In the genomic region with DNA sequence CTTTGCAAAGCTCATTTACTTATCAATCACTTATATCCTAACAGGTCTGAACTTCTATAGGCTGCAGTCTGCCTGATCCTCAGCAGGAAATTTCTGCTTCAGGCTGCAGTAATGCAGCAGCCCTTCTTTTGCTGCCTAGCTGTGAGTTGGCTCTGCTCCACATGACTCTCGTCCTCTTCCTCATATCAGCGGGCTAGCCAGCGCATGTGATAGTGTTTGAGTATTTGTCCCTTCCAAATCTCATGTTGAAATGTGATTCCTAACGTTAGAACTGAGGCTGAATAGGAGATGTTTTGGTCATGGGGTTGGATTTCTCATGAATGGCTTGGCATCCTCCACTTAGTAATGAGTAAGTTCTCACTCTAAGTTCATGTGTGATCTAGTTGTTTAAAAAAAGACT, we compare ENCODE assay signal across 1 cellular context.
TF ChIP-seq lines count a peak whose summit lies in the region.

No MANE protein-coding gene starts in this region.

TF ChIP-seq in GM23338, 12 proteins besides CTCF, POLR2A, EP300 and RAD21:
- no peak for TF ChIP-seq JUNB (IDR thresholded peaks at IDR 0.05; ENCODE audit: unreplicated experiment)
- TF ChIP-seq NANOG (IDR thresholded peaks at IDR 0.05; ENCODE audit: borderline replicate concordance): no peak
- no peak for TF ChIP-seq STAT1 (IDR thresholded peaks at IDR 0.05; ENCODE audit: unreplicated experiment)
- no peak for TF ChIP-seq POLR2AphosphoS5 (IDR thresholded peaks at IDR 0.05; ENCODE audit: low read depth)
- TF ChIP-seq EZH2 (IDR thresholded peaks at IDR 0.05; ENCODE audit: low read depth, unreplicated experiment): no peak
- TF ChIP-seq CREB1 (CRISPR knock-in tag; IDR thresholded peaks at IDR 0.05; ENCODE audit: low read depth): no peak
- no peak for TF ChIP-seq ZNF331 (CRISPR knock-in tag; IDR thresholded peaks at IDR 0.05; ENCODE audit: low read depth)
- no peak for TF ChIP-seq EZH2phosphoT487 (IDR thresholded peaks at IDR 0.05; ENCODE audit: unreplicated experiment)
- TF ChIP-seq, protein P1, sequence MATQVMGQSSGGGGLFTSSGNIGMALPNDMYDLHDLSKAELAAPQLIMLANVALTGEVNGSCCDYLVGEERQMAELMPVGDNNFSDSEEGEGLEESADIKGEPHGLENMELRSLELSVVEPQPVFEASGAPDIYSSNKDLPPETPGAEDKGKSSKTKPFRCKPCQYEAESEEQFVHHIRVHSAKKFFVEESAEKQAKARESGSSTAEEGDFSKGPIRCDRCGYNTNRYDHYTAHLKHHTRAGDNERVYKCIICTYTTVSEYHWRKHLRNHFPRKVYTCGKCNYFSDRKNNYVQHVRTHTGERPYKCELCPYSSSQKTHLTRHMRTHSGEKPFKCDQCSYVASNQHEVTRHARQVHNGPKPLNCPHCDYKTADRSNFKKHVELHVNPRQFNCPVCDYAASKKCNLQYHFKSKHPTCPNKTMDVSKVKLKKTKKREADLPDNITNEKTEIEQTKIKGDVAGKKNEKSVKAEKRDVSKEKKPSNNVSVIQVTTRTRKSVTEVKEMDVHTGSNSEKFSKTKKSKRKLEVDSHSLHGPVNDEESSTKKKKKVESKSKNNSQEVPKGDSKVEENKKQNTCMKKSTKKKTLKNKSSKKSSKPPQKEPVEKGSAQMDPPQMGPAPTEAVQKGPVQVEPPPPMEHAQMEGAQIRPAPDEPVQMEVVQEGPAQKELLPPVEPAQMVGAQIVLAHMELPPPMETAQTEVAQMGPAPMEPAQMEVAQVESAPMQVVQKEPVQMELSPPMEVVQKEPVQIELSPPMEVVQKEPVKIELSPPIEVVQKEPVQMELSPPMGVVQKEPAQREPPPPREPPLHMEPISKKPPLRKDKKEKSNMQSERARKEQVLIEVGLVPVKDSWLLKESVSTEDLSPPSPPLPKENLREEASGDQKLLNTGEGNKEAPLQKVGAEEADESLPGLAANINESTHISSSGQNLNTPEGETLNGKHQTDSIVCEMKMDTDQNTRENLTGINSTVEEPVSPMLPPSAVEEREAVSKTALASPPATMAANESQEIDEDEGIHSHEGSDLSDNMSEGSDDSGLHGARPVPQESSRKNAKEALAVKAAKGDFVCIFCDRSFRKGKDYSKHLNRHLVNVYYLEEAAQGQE (IDR thresholded peaks at IDR 0.05; ENCODE audit: unreplicated experiment): no peak
- TF ChIP-seq, protein P2, sequence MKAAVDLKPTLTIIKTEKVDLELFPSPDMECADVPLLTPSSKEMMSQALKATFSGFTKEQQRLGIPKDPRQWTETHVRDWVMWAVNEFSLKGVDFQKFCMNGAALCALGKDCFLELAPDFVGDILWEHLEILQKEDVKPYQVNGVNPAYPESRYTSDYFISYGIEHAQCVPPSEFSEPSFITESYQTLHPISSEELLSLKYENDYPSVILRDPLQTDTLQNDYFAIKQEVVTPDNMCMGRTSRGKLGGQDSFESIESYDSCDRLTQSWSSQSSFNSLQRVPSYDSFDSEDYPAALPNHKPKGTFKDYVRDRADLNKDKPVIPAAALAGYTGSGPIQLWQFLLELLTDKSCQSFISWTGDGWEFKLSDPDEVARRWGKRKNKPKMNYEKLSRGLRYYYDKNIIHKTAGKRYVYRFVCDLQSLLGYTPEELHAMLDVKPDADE (IDR thresholded peaks at IDR 0.05): no peak
- TF ChIP-seq, protein P3, sequence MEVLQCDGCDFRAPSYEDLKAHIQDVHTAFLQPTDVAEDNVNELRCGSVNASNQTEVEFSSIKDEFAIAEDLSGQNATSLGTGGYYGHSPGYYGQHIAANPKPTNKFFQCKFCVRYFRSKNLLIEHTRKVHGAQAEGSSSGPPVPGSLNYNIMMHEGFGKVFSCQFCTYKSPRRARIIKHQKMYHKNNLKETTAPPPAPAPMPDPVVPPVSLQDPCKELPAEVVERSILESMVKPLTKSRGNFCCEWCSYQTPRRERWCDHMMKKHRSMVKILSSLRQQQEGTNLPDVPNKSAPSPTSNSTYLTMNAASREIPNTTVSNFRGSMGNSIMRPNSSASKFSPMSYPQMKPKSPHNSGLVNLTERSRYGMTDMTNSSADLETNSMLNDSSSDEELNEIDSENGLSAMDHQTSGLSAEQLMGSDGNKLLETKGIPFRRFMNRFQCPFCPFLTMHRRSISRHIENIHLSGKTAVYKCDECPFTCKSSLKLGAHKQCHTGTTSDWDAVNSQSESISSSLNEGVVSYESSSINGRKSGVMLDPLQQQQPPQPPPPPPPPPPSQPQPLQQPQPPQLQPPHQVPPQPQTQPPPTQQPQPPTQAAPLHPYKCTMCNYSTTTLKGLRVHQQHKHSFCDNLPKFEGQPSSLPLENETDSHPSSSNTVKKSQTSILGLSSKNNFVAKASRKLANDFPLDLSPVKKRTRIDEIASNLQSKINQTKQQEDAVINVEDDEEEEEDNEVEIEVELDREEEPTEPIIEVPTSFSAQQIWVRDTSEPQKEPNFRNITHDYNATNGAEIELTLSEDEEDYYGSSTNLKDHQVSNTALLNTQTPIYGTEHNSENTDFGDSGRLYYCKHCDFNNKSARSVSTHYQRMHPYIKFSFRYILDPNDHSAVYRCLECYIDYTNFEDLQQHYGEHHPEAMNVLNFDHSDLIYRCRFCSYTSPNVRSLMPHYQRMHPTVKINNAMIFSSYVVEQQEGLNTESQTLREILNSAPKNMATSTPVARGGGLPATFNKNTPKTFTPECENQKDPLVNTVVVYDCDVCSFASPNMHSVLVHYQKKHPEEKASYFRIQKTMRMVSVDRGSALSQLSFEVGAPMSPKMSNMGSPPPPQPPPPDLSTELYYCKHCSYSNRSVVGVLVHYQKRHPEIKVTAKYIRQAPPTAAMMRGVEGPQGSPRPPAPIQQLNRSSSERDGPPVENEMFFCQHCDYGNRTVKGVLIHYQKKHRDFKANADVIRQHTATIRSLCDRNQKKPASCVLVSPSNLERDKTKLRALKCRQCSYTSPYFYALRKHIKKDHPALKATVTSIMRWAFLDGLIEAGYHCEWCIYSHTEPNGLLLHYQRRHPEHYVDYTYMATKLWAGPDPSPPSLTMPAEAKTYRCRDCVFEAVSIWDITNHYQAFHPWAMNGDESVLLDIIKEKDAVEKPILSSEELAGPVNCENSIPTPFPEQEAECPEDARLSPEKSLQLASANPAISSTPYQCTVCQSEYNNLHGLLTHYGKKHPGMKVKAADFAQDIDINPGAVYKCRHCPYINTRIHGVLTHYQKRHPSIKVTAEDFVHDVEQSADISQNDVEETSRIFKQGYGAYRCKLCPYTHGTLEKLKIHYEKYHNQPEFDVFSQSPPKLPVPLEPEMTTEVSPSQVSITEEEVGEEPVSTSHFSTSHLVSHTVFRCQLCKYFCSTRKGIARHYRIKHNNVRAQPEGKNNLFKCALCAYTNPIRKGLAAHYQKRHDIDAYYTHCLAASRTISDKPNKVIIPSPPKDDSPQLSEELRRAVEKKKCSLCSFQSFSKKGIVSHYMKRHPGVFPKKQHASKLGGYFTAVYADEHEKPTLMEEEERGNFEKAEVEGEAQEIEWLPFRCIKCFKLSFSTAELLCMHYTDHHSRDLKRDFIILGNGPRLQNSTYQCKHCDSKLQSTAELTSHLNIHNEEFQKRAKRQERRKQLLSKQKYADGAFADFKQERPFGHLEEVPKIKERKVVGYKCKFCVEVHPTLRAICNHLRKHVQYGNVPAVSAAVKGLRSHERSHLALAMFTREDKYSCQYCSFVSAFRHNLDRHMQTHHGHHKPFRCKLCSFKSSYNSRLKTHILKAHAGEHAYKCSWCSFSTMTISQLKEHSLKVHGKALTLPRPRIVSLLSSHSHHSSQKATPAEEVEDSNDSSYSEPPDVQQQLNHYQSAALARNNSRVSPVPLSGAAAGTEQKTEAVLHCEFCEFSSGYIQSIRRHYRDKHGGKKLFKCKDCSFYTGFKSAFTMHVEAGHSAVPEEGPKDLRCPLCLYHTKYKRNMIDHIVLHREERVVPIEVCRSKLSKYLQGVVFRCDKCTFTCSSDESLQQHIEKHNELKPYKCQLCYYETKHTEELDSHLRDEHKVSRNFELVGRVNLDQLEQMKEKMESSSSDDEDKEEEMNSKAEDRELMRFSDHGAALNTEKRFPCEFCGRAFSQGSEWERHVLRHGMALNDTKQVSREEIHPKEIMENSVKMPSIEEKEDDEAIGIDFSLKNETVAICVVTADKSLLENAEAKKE (CRISPR knock-in tag; IDR thresholded peaks at IDR 0.05): no peak
- no peak for TF ChIP-seq ZNF114 (CRISPR knock-in tag; IDR thresholded peaks at IDR 0.05)
TF ChIP-seq in GM23338: peak in this region for 0.
